Comparison of ENCODE assay signal across 35 cellular contexts in the genomic region with DNA sequence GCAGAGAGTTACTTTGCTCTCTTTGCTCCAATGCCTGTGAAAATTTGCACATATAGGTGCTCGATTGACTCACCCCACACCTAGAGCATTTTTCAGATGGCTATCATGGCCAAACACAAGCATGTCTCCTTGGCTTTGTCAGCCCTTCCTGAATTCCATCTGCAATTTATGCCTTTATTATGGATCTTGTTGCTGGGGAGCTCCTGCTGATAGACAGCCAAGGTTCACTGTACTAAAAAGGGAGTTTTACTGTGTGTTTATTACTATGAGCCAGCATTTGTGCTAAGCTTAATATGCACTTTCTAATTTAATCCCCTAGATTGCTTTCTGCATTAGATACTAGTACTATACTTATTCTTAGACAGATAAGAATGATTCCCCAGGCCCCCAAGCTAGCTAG.
"Had no signal": no experiment of that assay in that cellular context is flagged by ENCODE, and none has a peak within 500 bp of the region (broad histone marks: within the 10 kb centered on the region; RNA-seq: fewer than 3 reads in every experiment).

No MANE protein-coding gene starts in this region.

- ATAC-seq: activated CD4-positive, alpha-beta T cell treated with anti-CD3 and anti-CD28 coated beads for 36 hours; activated CD4-positive, CD25-positive, alpha-beta regulatory T cell treated with anti-CD3 and anti-CD28 coated beads, Interleukin-2, amount 50 U/mL, for 24 hours; PC-3 had no signal

- H3K4me1 Mint-ChIP-seq: activated CD4-positive, alpha-beta T cell treated with anti-CD3 and anti-CD28 coated beads for 36 hours; activated CD4-positive, alpha-beta T cell treated with anti-CD3 and anti-CD28 coated beads, Interleukin-2, amount 10 ng/mL, durations not matched to agents 7 days and 5 days; activated naive CD8-positive, alpha-beta T cell treated with anti-CD3 and anti-CD28 coated beads for 36 hours had no signal

- H3K4me3 Mint-ChIP-seq: activated CD4-positive, alpha-beta T cell treated with anti-CD3 and anti-CD28 coated beads for 36 hours; activated CD4-positive, alpha-beta T cell treated with anti-CD3 and anti-CD28 coated beads, Interleukin-2, amount 10 ng/mL, durations not matched to agents 7 days and 5 days; activated naive CD8-positive, alpha-beta T cell treated with anti-CD3 and anti-CD28 coated beads for 36 hours; T-helper 1 cell treated with Interleukin-12 subunit alpha and Interleukin-12 subunit beta and Interleukin-4 antibody, amounts not matched to agents 30 μg/mL and 1 μg/mL, for 36 hours; T-helper 2 cell treated with Interferon-gamma antibody and Interleukin-4, amounts not matched to agents 5 μg/mL and 100 μg/mL, for 36 hours had no signal

- H3K36me3 Mint-ChIP-seq: activated naive CD8-positive, alpha-beta T cell treated with anti-CD3 and anti-CD28 coated beads for 36 hours had no signal

- DNase-seq: activated CD4-positive, alpha-beta T cell treated with anti-CD3 and anti-CD28 coated beads for 36 hours; activated CD4-positive, alpha-beta T cell treated with anti-CD3 and anti-CD28 coated beads, Interleukin-2, amount 10 ng/mL, durations not matched to agents 7 days and 5 days; activated CD4-positive, alpha-beta T cell treated with anti-CD3 and anti-CD28 coated beads, Interleukin-2, amount 50 U/mL, for 48 hours; activated CD8-positive, alpha-beta memory T cell treated with anti-CD3 and anti-CD28 coated beads, Interleukin-2, amount 50 U/mL, for 4 hours; activated effector memory CD4-positive, alpha-beta T cell treated with Interleukin-2 at 50 U/mL for 16 hours; activated naive CD4-positive, alpha-beta T cell; activated naive CD4-positive, alpha-beta T cell treated with anti-CD3 and anti-CD28 coated beads, Interleukin-2, amount 50 U/mL, for 16 hours; activated naive CD8-positive, alpha-beta T cell treated with anti-CD3 and anti-CD28 coated beads for 36 hours; activated T-cell treated with anti-CD3 and anti-CD28 coated beads for 4 hours; activated T-cell treated with anti-CD3 and anti-CD28 coated beads, Interleukin-2, amount 50 U/mL, for 48 hours; amniotic stem cell; aorta; brain microvascular endothelial cell; central memory CD4-positive, alpha-beta T cell; NCI-H1092 treated with DMSO at 0.1 percent for 48 hours; NCI-H1417; NCI-H146; NCI-H187; NCI-H2029 treated with DMSO at 0.1 percent for 48 hours; NCI-H2107; NCI-H2171; NCI-H226; NCI-H446 treated with DMSO at 0.1 percent for 48 hours; NCI-H69; NK-92 treated with Interleukin-12 subunit alpha and Interleukin-12 subunit beta, amount 100 ng/mL, for 24 hours; PC-3; Peyer's patch; RPMI8226; SHP77 treated with DMSO at 0.1 percent for 48 hours; SK-N-SH had no signal

- H3K27ac ChIP-seq: brain microvascular endothelial cell, KMS-11, SJSA1 had no signal

- H3K27me3 ChIP-seq: brain microvascular endothelial cell, Peyer's patch, SJSA1 had no signal

- H3K27me3 Mint-ChIP-seq: activated CD4-positive, alpha-beta T cell treated with anti-CD3 and anti-CD28 coated beads for 36 hours; activated CD4-positive, alpha-beta T cell treated with anti-CD3 and anti-CD28 coated beads, Interleukin-2, amount 10 ng/mL, durations not matched to agents 7 days and 5 days; activated naive CD8-positive, alpha-beta T cell treated with anti-CD3 and anti-CD28 coated beads for 36 hours had no signal

- H3K9ac ChIP-seq: KMS-11, SK-N-SH had no signal

- H3K9me3 Mint-ChIP-seq: activated CD4-positive, alpha-beta T cell treated with anti-CD3 and anti-CD28 coated beads, Interleukin-2, amount 10 ng/mL, durations not matched to agents 7 days and 5 days had no signal

- H3K9me3 ChIP-seq: Peyer's patch, SJSA1, SK-N-SH had no signal

- H3K27ac Mint-ChIP-seq: activated CD4-positive, alpha-beta T cell treated with anti-CD3 and anti-CD28 coated beads for 36 hours; activated CD4-positive, alpha-beta T cell treated with anti-CD3 and anti-CD28 coated beads, Interleukin-2, amount 10 ng/mL, durations not matched to agents 7 days and 5 days; activated naive CD8-positive, alpha-beta T cell treated with anti-CD3 and anti-CD28 coated beads for 36 hours; T-helper 1 cell treated with Interleukin-12 subunit alpha and Interleukin-12 subunit beta and Interleukin-4 antibody, amounts not matched to agents 30 μg/mL and 1 μg/mL, for 36 hours; T-helper 2 cell treated with Interferon-gamma antibody and Interleukin-4, amounts not matched to agents 5 μg/mL and 100 μg/mL, for 36 hours had no signal

- H3K4me2 ChIP-seq: KMS-11, SK-N-SH had no signal
